19 cellular contexts compared by ENCODE assay signal in genomic region chr13:28375250-28375930, GRCh38.
"Had no signal": no experiment of that assay in that cellular context is flagged by ENCODE, and none has a peak within 500 bp of the region (broad histone marks: within the 10 kb centered on the region; RNA-seq: fewer than 3 reads in every experiment).

No MANE protein-coding gene starts in this region.

- H3K4me3 Mint-ChIP-seq: activated CD4-positive, alpha-beta memory T cell treated with anti-CD3 and anti-CD28 coated beads, Interleukin-2, amount 10 ng/mL, durations not matched to agents 7 days and 5 days; activated CD4-positive, alpha-beta T cell treated with anti-CD3 and anti-CD28 coated beads for 36 hours; activated naive CD8-positive, alpha-beta T cell treated with anti-CD3 and anti-CD28 coated beads, Interleukin-2, amount 10 ng/mL, durations not matched to agents 7 days and 5 days; activated T-cell treated with anti-CD3 and anti-CD28 coated beads, Interleukin-2, amount 50 U/mL, for 72 hours; natural killer cell had no signal

- H3K36me3 ChIP-seq: breast epithelium, esophagus squamous epithelium, stomach, thoracic aorta had no signal

- H3K27ac ChIP-seq: breast epithelium, dorsolateral prefrontal cortex, esophagus squamous epithelium, stomach, thoracic aorta had no signal

- H3K4me3 ChIP-seq: breast epithelium, dorsolateral prefrontal cortex, esophagus squamous epithelium, stomach, thoracic aorta had no signal

- H3K36me3 Mint-ChIP-seq: natural killer cell had no signal

- H3K4me1 ChIP-seq: breast epithelium, esophagus squamous epithelium, stomach had no signal

- DNase-seq: activated CD4-positive, alpha-beta memory T cell treated with anti-CD3 and anti-CD28 coated beads, Interleukin-2, amount 10 ng/mL, durations not matched to agents 7 days and 5 days; activated CD4-positive, alpha-beta T cell treated with anti-CD3 and anti-CD28 coated beads for 36 hours; activated CD8-positive, alpha-beta memory T cell treated with anti-CD3 and anti-CD28 coated beads, Interleukin-2, amount 50 U/mL, for 4 hours; activated gamma-delta T cell treated with Interleukin-2 at 50 U/mL for 16 hours; activated naive CD8-positive, alpha-beta T cell treated with anti-CD3 and anti-CD28 coated beads, Interleukin-2, amount 10 ng/mL, durations not matched to agents 7 days and 5 days; activated T-cell treated with anti-CD3 and anti-CD28 coated beads, Interleukin-2, amount 50 U/mL, for 72 hours; aorta; dorsolateral prefrontal cortex; esophagus squamous epithelium; foreskin fibroblast; mammary epithelial cell; natural killer cell; nucleus accumbens; stimulated activated CD4-positive, alpha-beta T cell treated with anti-CD3 and anti-CD28 coated beads, Interleukin-15, amount 100 ng/mL, for 24 hours; stimulated activated CD4-positive, alpha-beta T cell treated with anti-CD3 and anti-CD28 coated beads, Interleukin-4, amount 100 ng/mL, for 4 hours; stomach; T1000 had no signal

- H3K27me3 ChIP-seq: breast epithelium had no signal

- H3K27me3 Mint-ChIP-seq: activated CD4-positive, alpha-beta T cell treated with anti-CD3 and anti-CD28 coated beads for 36 hours had no signal

- H3K9me3 Mint-ChIP-seq: activated CD4-positive, alpha-beta memory T cell treated with anti-CD3 and anti-CD28 coated beads, Interleukin-2, amount 10 ng/mL, durations not matched to agents 7 days and 5 days; activated naive CD8-positive, alpha-beta T cell treated with anti-CD3 and anti-CD28 coated beads, Interleukin-2, amount 10 ng/mL, durations not matched to agents 7 days and 5 days; activated T-cell treated with anti-CD3 and anti-CD28 coated beads, Interleukin-2, amount 50 U/mL, for 72 hours; natural killer cell had no signal

- H3K4me1 Mint-ChIP-seq: activated CD4-positive, alpha-beta memory T cell treated with anti-CD3 and anti-CD28 coated beads, Interleukin-2, amount 10 ng/mL, durations not matched to agents 7 days and 5 days; activated CD4-positive, alpha-beta T cell treated with anti-CD3 and anti-CD28 coated beads for 36 hours; activated naive CD8-positive, alpha-beta T cell treated with anti-CD3 and anti-CD28 coated beads, Interleukin-2, amount 10 ng/mL, durations not matched to agents 7 days and 5 days; natural killer cell had no signal

- H3K9me3 ChIP-seq: breast epithelium, esophagus squamous epithelium, stomach, thoracic aorta had no signal

- H3K27ac Mint-ChIP-seq: activated CD4-positive, alpha-beta memory T cell treated with anti-CD3 and anti-CD28 coated beads, Interleukin-2, amount 10 ng/mL, durations not matched to agents 7 days and 5 days; activated CD4-positive, alpha-beta T cell treated with anti-CD3 and anti-CD28 coated beads for 36 hours; activated naive CD8-positive, alpha-beta T cell treated with anti-CD3 and anti-CD28 coated beads, Interleukin-2, amount 10 ng/mL, durations not matched to agents 7 days and 5 days; activated T-cell treated with anti-CD3 and anti-CD28 coated beads, Interleukin-2, amount 50 U/mL, for 72 hours; natural killer cell had no signal
